In genomic region chr10:61067683-61068336, GRCh38 we compare ENCODE assay signal across 25 cellular contexts.
"Had no signal": no experiment of that assay in that cellular context is flagged by ENCODE, and none has a peak within 500 bp of the region (broad histone marks: within the 10 kb centered on the region; RNA-seq: fewer than 3 reads in every experiment).

No MANE protein-coding gene starts in this region.

- DNase-seq: activated CD4-positive, alpha-beta memory T cell treated with anti-CD3 and anti-CD28 coated beads, Interleukin-2, amount 10 ng/mL, durations not matched to agents 7 days and 5 days; activated CD4-positive, alpha-beta T cell treated with anti-CD3 and anti-CD28 coated beads, Interleukin-2, amount 10 ng/mL, durations not matched to agents 7 days and 5 days; activated CD4-positive, CD25-positive, alpha-beta regulatory T cell; activated gamma-delta T cell; activated naive CD4-positive, alpha-beta T cell treated with anti-CD3 and anti-CD28 coated beads, Interleukin-2, amount 10 ng/mL, durations not matched to agents 7 days and 5 days; activated naive CD8-positive, alpha-beta T cell treated with anti-CD3 and anti-CD28 coated beads, Interleukin-2, amount 10 ng/mL, durations not matched to agents 7 days and 5 days; activated T-cell treated with anti-CD3 and anti-CD28 coated beads for 4 hours; activated T-cell treated with anti-CD3 and anti-CD28 coated beads, Interleukin-2, amount 50 U/mL, for 48 hours; aorta; central memory CD4-positive, alpha-beta T cell; NCI-H1092; NCI-H1417; NCI-H1930; NCI-H2171; NCI-H226; NCI-H526; NCI-H774; PC-3; SIG-M5; T-helper 17 cell; T-helper 9 cell had no signal

- H3K36me3 Mint-ChIP-seq: activated naive CD4-positive, alpha-beta T cell treated with anti-CD3 and anti-CD28 coated beads, Interleukin-2, amount 10 ng/mL, durations not matched to agents 7 days and 5 days; activated naive CD8-positive, alpha-beta T cell treated with anti-CD3 and anti-CD28 coated beads, Interleukin-2, amount 10 ng/mL, durations not matched to agents 7 days and 5 days had no signal

- ATAC-seq: activated T-helper 17 cell treated with anti-CD3 and anti-CD28 coated beads, Interleukin-2, amount 50 U/mL, for 72 hours; PC-3; T-helper 17 cell had no signal

- H3K27ac Mint-ChIP-seq: activated CD4-positive, alpha-beta memory T cell treated with anti-CD3 and anti-CD28 coated beads, Interleukin-2, amount 10 ng/mL, durations not matched to agents 7 days and 5 days; activated CD4-positive, alpha-beta T cell treated with anti-CD3 and anti-CD28 coated beads, Interleukin-2, amount 10 ng/mL, durations not matched to agents 7 days and 5 days; activated naive CD4-positive, alpha-beta T cell treated with anti-CD3 and anti-CD28 coated beads, Interleukin-2, amount 10 ng/mL, durations not matched to agents 7 days and 5 days; activated naive CD8-positive, alpha-beta T cell treated with anti-CD3 and anti-CD28 coated beads, Interleukin-2, amount 10 ng/mL, durations not matched to agents 7 days and 5 days; activated T-helper 17 cell treated with anti-CD3 and anti-CD28 coated beads, Interleukin-2, amount 50 U/mL, for 72 hours; T-helper 17 cell had no signal

- H3K27ac ChIP-seq: KMS-11 had no signal

- H3K4me1 Mint-ChIP-seq: activated CD4-positive, alpha-beta memory T cell treated with anti-CD3 and anti-CD28 coated beads, Interleukin-2, amount 10 ng/mL, durations not matched to agents 7 days and 5 days; activated CD4-positive, alpha-beta T cell treated with anti-CD3 and anti-CD28 coated beads, Interleukin-2, amount 10 ng/mL, durations not matched to agents 7 days and 5 days; activated naive CD4-positive, alpha-beta T cell treated with anti-CD3 and anti-CD28 coated beads, Interleukin-2, amount 10 ng/mL, durations not matched to agents 7 days and 5 days; activated naive CD8-positive, alpha-beta T cell treated with anti-CD3 and anti-CD28 coated beads, Interleukin-2, amount 10 ng/mL, durations not matched to agents 7 days and 5 days; activated T-helper 17 cell treated with anti-CD3 and anti-CD28 coated beads, Interleukin-2, amount 50 U/mL, for 72 hours; T-helper 17 cell had no signal

- FAIRE-seq: bronchial epithelial cell, RCC 7860 had no signal

- H3K27me3 Mint-ChIP-seq: activated naive CD4-positive, alpha-beta T cell treated with anti-CD3 and anti-CD28 coated beads, Interleukin-2, amount 10 ng/mL, durations not matched to agents 7 days and 5 days had no signal

- H3K9me3 Mint-ChIP-seq: activated CD4-positive, alpha-beta memory T cell treated with anti-CD3 and anti-CD28 coated beads, Interleukin-2, amount 10 ng/mL, durations not matched to agents 7 days and 5 days; activated CD4-positive, alpha-beta T cell treated with anti-CD3 and anti-CD28 coated beads, Interleukin-2, amount 10 ng/mL, durations not matched to agents 7 days and 5 days; activated naive CD4-positive, alpha-beta T cell treated with anti-CD3 and anti-CD28 coated beads, Interleukin-2, amount 10 ng/mL, durations not matched to agents 7 days and 5 days; activated naive CD8-positive, alpha-beta T cell treated with anti-CD3 and anti-CD28 coated beads, Interleukin-2, amount 10 ng/mL, durations not matched to agents 7 days and 5 days; activated T-helper 17 cell treated with anti-CD3 and anti-CD28 coated beads, Interleukin-2, amount 50 U/mL, for 72 hours had no signal

- H3K4me3 Mint-ChIP-seq: activated CD4-positive, alpha-beta memory T cell treated with anti-CD3 and anti-CD28 coated beads, Interleukin-2, amount 10 ng/mL, durations not matched to agents 7 days and 5 days; activated CD4-positive, alpha-beta T cell treated with anti-CD3 and anti-CD28 coated beads, Interleukin-2, amount 10 ng/mL, durations not matched to agents 7 days and 5 days; activated naive CD4-positive, alpha-beta T cell treated with anti-CD3 and anti-CD28 coated beads, Interleukin-2, amount 10 ng/mL, durations not matched to agents 7 days and 5 days; activated naive CD8-positive, alpha-beta T cell treated with anti-CD3 and anti-CD28 coated beads, Interleukin-2, amount 10 ng/mL, durations not matched to agents 7 days and 5 days; activated T-helper 17 cell treated with anti-CD3 and anti-CD28 coated beads, Interleukin-2, amount 50 U/mL, for 72 hours; T-helper 17 cell had no signal

- H3K4me2 ChIP-seq: KMS-11 had no signal
